Comparison of ENCODE assay signal across 12 cellular contexts in genomic region chr7:117269895-117270294, GRCh38. TPM values are rescaled to one million over a fixed set of nuclear protein-coding genes. Genes with fewer than 3 reads are reported as not detected.
DNase-seq lines count a peak whose midpoint lies in the region; ATAC-seq and TF ChIP-seq lines count a peak whose summit lies in the region.
"Had no signal": no experiment of that assay in that cellular context is flagged by ENCODE, and none has a peak within 500 bp of the region (broad histone marks: within the 10 kb centered on the region; RNA-seq: fewer than 3 reads in every experiment).

No MANE protein-coding gene starts in this region.

- no peaks in the 10 kb centered on the region for H3K9me3 Mint-ChIP-seq in activated T-cell treated with anti-CD3 and anti-CD28 coated beads, Interleukin-2, amount 50 U/mL, for 24 hours
- no peaks in the 10 kb centered on the region for H3K9me3 Mint-ChIP-seq in activated T-cell treated with anti-CD3 and anti-CD28 coated beads, Interleukin-2, amount 50 U/mL, for 4 hours
- H3K9me3 Mint-ChIP-seq in H9: no peaks in the 10 kb centered on the region; a peak in 1 of 5 replicates

- H2BK15ac ChIP-seq in H9 (ENCODE audit: low read depth, low read length): no peak overlapping the region

- no peak overlapping the region for H2AFZ ChIP-seq in H9 (ENCODE audit: low read length)

- no TSS peak for BruUV-seq in A673 (replicated peaks; lab: Mats Ljungman, UMichigan)

- H3K56ac ChIP-seq in H9 (ENCODE audit: insufficient read length, low read depth, low read length): no peak overlapping the region

- H3K18ac ChIP-seq in H9 (ENCODE audit: insufficient read length, low read depth, low read length): no peak overlapping the region

- no peak overlapping the region for H2BK12ac ChIP-seq in H9 (ENCODE audit: insufficient read length, low read depth, low read length)

- ATAC-seq in activated T-cell treated with anti-CD3 and anti-CD28 coated beads, Interleukin-2, amount 50 U/mL, for 4 hours: no peak
- ATAC-seq: right cardiac atrium had no signal

- CTCF ChIA-PET in A673 (lab: Charles Lee): no interaction called here

- H3K27ac Mint-ChIP-seq in activated T-cell treated with anti-CD3 and anti-CD28 coated beads, Interleukin-2, amount 50 U/mL, for 24 hours: peak overlapping the region; percentile 16
- no peak overlapping the region for H3K27ac Mint-ChIP-seq in H9

- no peak overlapping the region for H3K4me2 ChIP-seq in H9 (ENCODE audit: insufficient read depth, insufficient read length, low read length)

- DNase-seq in activated T-cell treated with anti-CD3 and anti-CD28 coated beads, Interleukin-2, amount 50 U/mL, for 24 hours: no peak
- no peak for DNase-seq in activated T-cell treated with anti-CD3 and anti-CD28 coated beads, Interleukin-2, amount 50 U/mL, for 4 hours
- DNase-seq in astrocyte of the hippocampus (ENCODE audit: low read depth, low spot score): peak; percentile 36
- peak; percentile 55 for DNase-seq in foreskin melanocyte
- DNase-seq in uterus: no peak
- DNase-seq in activated naive CD4-positive, alpha-beta T cell treated with anti-CD3 and anti-CD28 coated beads, Interleukin-2, amount 50 U/mL, for 16 hours: no peak
- DNase-seq in A673 (ENCODE audit: low spot score): no peak
- no peak for DNase-seq in H9
- DNase-seq: 8988T, MG63, right cardiac atrium, thyroid gland had no signal

- no peak for TF ChIP-seq POLR2A in uterus (IDR thresholded peaks at IDR 0.05)

- POLR2A ChIA-PET in A673 (lab: Charles Lee; ENCODE audit: low non-redundant PET): no interaction called here

- H3T11ph ChIP-seq in H9 (ENCODE audit: low read length): no peak overlapping the region

- no peaks in the 10 kb centered on the region for H3K79me2 ChIP-seq in H9 (ENCODE audit: insufficient read depth, low read length)

- H3K9me3 ChIP-seq in uterus (no peaks in the 10 kb centered on the region), A673 (ENCODE audit: low read depth, low read length, poor library complexity, severe bottlenecking) (no peaks in the 10 kb centered on the region), H9 (ENCODE audit: control insufficient read depth, low read depth, low read length) (no peaks in the 10 kb centered on the region)
- H3K9me3 ChIP-seq: MG63, thyroid gland had no signal

- no peaks in the 10 kb centered on the region for H3K36me3 ChIP-seq in uterus
- H3K36me3 ChIP-seq in A673 (ENCODE audit: insufficient read depth, low read length, poor library complexity, severe bottlenecking): no peaks in the 10 kb centered on the region
- H3K36me3 ChIP-seq: MG63, thyroid gland had no signal

- no peak overlapping the region for H3K9ac ChIP-seq in H9 (ENCODE audit: extremely low read depth, insufficient read length, low read length)

- H3K27ac ChIP-seq in uterus (peak overlapping the region; percentile 26 to 38), A673 (ENCODE audit: low read depth, low read length, poor library complexity, severe bottlenecking) (no peak overlapping the region), H9 (ENCODE audit: insufficient read length, low read depth, low read length) (no peak overlapping the region)
- H3K27ac ChIP-seq: thyroid gland had no signal

- H2BK120ac ChIP-seq in H9 (ENCODE audit: low read depth, low read length, poor library complexity, severe bottlenecking): no peak overlapping the region

- H4K20me1 ChIP-seq in H9 (ENCODE audit: control insufficient read depth, insufficient read depth, insufficient read length): no peaks in the 10 kb centered on the region

- no peak overlapping the region for H2AK5ac ChIP-seq in H9 (ENCODE audit: insufficient read length, low read length)

- no peak overlapping the region for H4K5ac ChIP-seq in H9 (ENCODE audit: insufficient read length, low read depth, low read length)

- no CpG with 5 or more reads among the region's 3 CpGs for WGBS in H9 (ENCODE audit: extremely low coverage, insufficient read length, low lambda C conversion rate)

- no peaks in the 10 kb centered on the region for H3K4me1 ChIP-seq in uterus
- no peaks in the 10 kb centered on the region for H3K4me1 ChIP-seq in A673 (ENCODE audit: insufficient read depth, low read length, poor library complexity, severe bottlenecking)
- no peaks in the 10 kb centered on the region for H3K4me1 ChIP-seq in H9 (ENCODE audit: insufficient read depth, low read length)

- H3K4ac ChIP-seq in H9 (ENCODE audit: low read depth, low read length): no peak overlapping the region

- H3K79me1 ChIP-seq in H9 (ENCODE audit: insufficient read depth, low read depth, low read length, poor library complexity, severe bottlenecking): no peaks in the 10 kb centered on the region

- H2BK20ac ChIP-seq in H9 (ENCODE audit: low read depth, low read length, poor library complexity, severe bottlenecking): no peak overlapping the region

- no peaks in the 10 kb centered on the region for H3K27me3 ChIP-seq in uterus
- H3K27me3 ChIP-seq in A673 (replicated peaks; ENCODE audit: insufficient read depth, low read depth, low read length, poor library complexity): no peaks in the 10 kb centered on the region
- no peaks in the 10 kb centered on the region for H3K27me3 ChIP-seq in H9 (ENCODE audit: insufficient read depth, low read length)
- H3K27me3 ChIP-seq: MG63, thyroid gland had no signal

- H4K91ac ChIP-seq in H9 (ENCODE audit: insufficient read length, low read depth, low read length): no peak overlapping the region

- no peaks in the 10 kb centered on the region for H3K23me2 ChIP-seq in H9 (ENCODE audit: insufficient read length, low read depth, low read length, poor library complexity, severe bottlenecking)

- H4K8ac ChIP-seq in H9 (replicated peaks; ENCODE audit: insufficient read length, low read depth, low read length): no peak overlapping the region

- TF ChIP-seq CTCF in uterus (IDR thresholded peaks at IDR 0.05) (no peak), A673 (conservative IDR thresholded peaks at IDR 0.05; ENCODE audit: low read depth, low read length) (no peak), H9 (conservative IDR thresholded peaks at IDR 0.05) (no peak)

- no peak overlapping the region for H3K14ac ChIP-seq in H9 (ENCODE audit: insufficient read depth, low read length)

- no peak overlapping the region for H3K23ac ChIP-seq in H9 (ENCODE audit: insufficient read length, low read depth, low read length)

- H3K36me3 Mint-ChIP-seq in activated T-cell treated with anti-CD3 and anti-CD28 coated beads, Interleukin-2, amount 50 U/mL, for 24 hours (ENCODE audit: low read depth): no peaks in the 10 kb centered on the region
- no peaks in the 10 kb centered on the region for H3K36me3 Mint-ChIP-seq in activated T-cell treated with anti-CD3 and anti-CD28 coated beads, Interleukin-2, amount 50 U/mL, for 4 hours (ENCODE audit: insufficient read depth)
- H3K36me3 Mint-ChIP-seq in H9 (ENCODE audit: insufficient read depth in 1 of 3, low read depth in 3 of 3): no peaks in the 10 kb centered on the region

- H3K4me3 Mint-ChIP-seq in activated T-cell treated with anti-CD3 and anti-CD28 coated beads, Interleukin-2, amount 50 U/mL, for 24 hours: no peak overlapping the region
- no peak overlapping the region for H3K4me3 Mint-ChIP-seq in activated T-cell treated with anti-CD3 and anti-CD28 coated beads, Interleukin-2, amount 50 U/mL, for 4 hours
- H3K4me3 Mint-ChIP-seq in H9: no peak overlapping the region

- H3K4me3 ChIP-seq in uterus: no peak overlapping the region
- no peak overlapping the region for H3K4me3 ChIP-seq in A673 (ENCODE audit: low read depth, low read length, poor library complexity, severe bottlenecking)
- H3K4me3 ChIP-seq: MG63, thyroid gland had no signal

- intact Hi-C loops in uterus (cut with DNase I; ENCODE audit: low total_unique reads): no loop called here
- intact Hi-C loops in A673 (cut with micrococcal nuclease; ENCODE audit: unreplicated experiment): no loop called here

- H3K4me1 Mint-ChIP-seq in activated T-cell treated with anti-CD3 and anti-CD28 coated beads, Interleukin-2, amount 50 U/mL, for 24 hours (ENCODE audit: low read depth): peaks cover 11% of the 10 kb centered on the region
- H3K4me1 Mint-ChIP-seq in activated T-cell treated with anti-CD3 and anti-CD28 coated beads, Interleukin-2, amount 50 U/mL, for 4 hours (ENCODE audit: low read depth): no peaks in the 10 kb centered on the region
- 0 out of 4 replicates have a peak, but pooled peaks cover 0 to 5% of the 10 kb centered on the region in 2 experiments for H3K4me1 Mint-ChIP-seq in H9

- H2BK5ac ChIP-seq in H9 (ENCODE audit: insufficient read length, low read length): no peak overlapping the region

- peaks cover 38% of the 10 kb centered on the region for H3K27me3 Mint-ChIP-seq in activated T-cell treated with anti-CD3 and anti-CD28 coated beads, Interleukin-2, amount 50 U/mL, for 24 hours
- peaks cover 8% of the 10 kb centered on the region for H3K27me3 Mint-ChIP-seq in activated T-cell treated with anti-CD3 and anti-CD28 coated beads, Interleukin-2, amount 50 U/mL, for 4 hours (ENCODE audit: low read depth)
- no peaks in the 10 kb centered on the region; the same call in 1 of the 2 replicates for H3K27me3 Mint-ChIP-seq in H9 (ENCODE audit: low read depth)

RNA-seq across cellular contexts. Expression of gene WNT2, which starts 53.0 kb away (rescaled TPM):
- total RNA-seq in activated T-cell treated with anti-CD3 and anti-CD28 coated beads, Interleukin-2, amount 50 U/mL, for 4 hours: not detected
- total RNA-seq in uterus (1 to 10 TPM in 3 of 4 donors, not detected in 1; 1.5 to 8.3 (median 2.3) TPM), A673 (2021) (not detected in 2 replicates), H9 (2021) (not detected in 2 replicates)

Comparison
In these comparisons a context has a peak if more than half of its experiments do, and no peak if none do; other contexts are left out.
1. DNase-seq: peak in astrocyte of the hippocampus (single experiment) and foreskin melanocyte (single experiment); none in activated T-cell treated with anti-CD3 and anti-CD28 coated beads, Interleukin-2, amount 50 U/mL, for 24 hours (single experiment), activated T-cell treated with anti-CD3 and anti-CD28 coated beads, Interleukin-2, amount 50 U/mL, for 4 hours (single experiment), uterus (0 of 2), activated naive CD4-positive, alpha-beta T cell treated with anti-CD3 and anti-CD28 coated beads, Interleukin-2, amount 50 U/mL, for 16 hours (single experiment), A673 (single experiment) and H9 (single experiment).
2. H3K27ac ChIP-seq: peak in uterus (2 of 2); none in A673 (single experiment) and H9 (single experiment).